Comparison of ENCODE assay signal across 29 cellular contexts in the genomic region with DNA sequence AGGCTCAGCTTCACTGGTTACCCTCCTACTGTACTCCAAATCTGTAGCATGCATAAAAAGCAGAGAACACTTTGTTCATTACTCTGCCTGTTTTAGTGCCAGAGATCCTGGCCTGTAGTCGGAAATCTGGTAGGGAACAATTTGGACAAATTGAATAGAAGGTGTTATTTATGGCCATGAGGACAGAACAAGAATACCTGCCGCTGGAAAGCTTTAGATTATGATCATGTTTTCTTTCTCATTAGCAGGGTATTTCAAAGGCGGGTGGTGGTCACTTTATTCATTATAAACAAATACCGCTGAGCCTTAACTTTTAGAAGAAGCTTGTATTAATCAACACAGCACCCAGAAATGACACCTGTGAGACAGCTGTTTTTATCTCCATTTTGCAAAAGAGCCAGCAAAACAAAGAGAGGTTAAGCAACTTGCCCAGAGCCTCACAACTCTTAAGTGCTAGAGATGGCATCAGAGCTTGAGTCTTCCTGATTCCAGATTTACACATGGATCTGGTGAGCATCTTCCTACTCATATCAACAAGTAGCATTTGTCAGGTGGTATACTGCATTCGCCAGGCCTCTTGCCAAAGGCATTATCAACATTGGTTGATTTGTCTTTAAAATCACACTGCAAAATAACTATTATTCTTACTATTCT.
"Had no signal": no experiment of that assay in that cellular context is flagged by ENCODE, and none has a peak within 500 bp of the region (broad histone marks: within the 10 kb centered on the region; RNA-seq: fewer than 3 reads in every experiment).

No MANE protein-coding gene starts in this region.

- H3K27me3 Mint-ChIP-seq: activated B cell treated with CpG ODN at 0.5 μM for 24 hours; activated CD8-positive, alpha-beta T cell treated with anti-CD3 and anti-CD28 coated beads for 36 hours; central memory CD8-positive, alpha-beta T cell; dendritic cell treated with granulocyte-macrophage colony-stimulating factor and Interleukin-4, amounts not matched to agents 40 ng/mL and 50 ng/mL, for 4 days had no signal

- H3K27ac ChIP-seq: brain microvascular endothelial cell, coronary artery, WERI-Rb-1 had no signal

- H3K27me3 ChIP-seq: brain microvascular endothelial cell, dorsolateral prefrontal cortex had no signal

- ATAC-seq: activated CD4-positive, CD25-positive, alpha-beta regulatory T cell treated with anti-CD3 and anti-CD28 coated beads, Interleukin-2, amount 50 U/mL, for 24 hours; activated CD8-positive, alpha-beta T cell treated with anti-CD3 and anti-CD28 coated beads for 36 hours; activated T-cell treated with anti-CD3 and anti-CD28 coated beads, Interleukin-2, amount 50 U/mL, for 4 hours; activated T-helper 17 cell treated with anti-CD3 and anti-CD28 coated beads, Interleukin-2, amount 50 U/mL, for 72 hours; esophagus mucosa had no signal

- DNase-seq: activated B cell treated with CpG ODN at 0.5 μM for 24 hours; activated CD4-positive, alpha-beta T cell treated with anti-CD3 and anti-CD28 coated beads for 48 hours; activated CD4-positive, alpha-beta T cell treated with anti-CD3 and anti-CD28 coated beads, Interleukin-2, amount 50 U/mL, for 1 hour; activated CD4-positive, alpha-beta T cell treated with anti-CD3 and anti-CD28 coated beads, Interleukin-2, amount 50 U/mL, for 48 hours; activated CD8-positive, alpha-beta memory T cell treated with anti-CD3 and anti-CD28 coated beads for 24 hours; activated CD8-positive, alpha-beta T cell treated with anti-CD3 and anti-CD28 coated beads for 36 hours; activated effector memory CD4-positive, alpha-beta T cell treated with Interleukin-2 at 50 U/mL for 16 hours; activated gamma-delta T cell treated with Interleukin-2 at 50 U/mL for 16 hours; activated naive CD4-positive, alpha-beta T cell treated with anti-CD3 and anti-CD28 coated beads, Interleukin-2, amount 50 U/mL, for 16 hours; activated naive CD4-positive, alpha-beta T cell treated with Interleukin-2 at 50 U/mL for 16 hours; activated T-cell treated with anti-CD3 and anti-CD28 coated beads, Interleukin-2, amount 50 U/mL, for 4 hours; amniotic stem cell; anterior cingulate cortex; brain microvascular endothelial cell; dorsolateral prefrontal cortex; effector memory CD4-positive, alpha-beta T cell; endodermal cell; foreskin fibroblast; head of caudate nucleus; T1000; WERI-Rb-1 had no signal

- H3K9me3 Mint-ChIP-seq: activated B cell treated with CpG ODN at 0.5 μM for 24 hours; activated CD8-positive, alpha-beta T cell treated with anti-CD3 and anti-CD28 coated beads for 36 hours; activated T-cell treated with anti-CD3 and anti-CD28 coated beads, Interleukin-2, amount 50 U/mL, for 4 hours; activated T-helper 17 cell treated with anti-CD3 and anti-CD28 coated beads, Interleukin-2, amount 50 U/mL, for 72 hours; central memory CD8-positive, alpha-beta T cell; dendritic cell treated with granulocyte-macrophage colony-stimulating factor and Interleukin-4, amounts not matched to agents 40 ng/mL and 50 ng/mL, for 4 days; endodermal cell; T-helper 2 cell treated with Interferon-gamma antibody and Interleukin-4, amounts not matched to agents 5 μg/mL and 100 μg/mL, for 36 hours had no signal

- H3K36me3 ChIP-seq: brain microvascular endothelial cell, WERI-Rb-1 had no signal

- H3K4me1 Mint-ChIP-seq: activated B cell treated with CpG ODN at 0.5 μM for 24 hours; activated T-helper 17 cell treated with anti-CD3 and anti-CD28 coated beads, Interleukin-2, amount 50 U/mL, for 72 hours; central memory CD8-positive, alpha-beta T cell had no signal

- H3K36me3 Mint-ChIP-seq: activated naive CD8-positive, alpha-beta T cell had no signal

- H3K4me3 ChIP-seq: coronary artery, dorsolateral prefrontal cortex had no signal

- H3K4me3 Mint-ChIP-seq: activated B cell treated with CpG ODN at 0.5 μM for 24 hours; activated CD8-positive, alpha-beta T cell treated with anti-CD3 and anti-CD28 coated beads for 36 hours; activated naive CD8-positive, alpha-beta T cell; activated T-cell treated with anti-CD3 and anti-CD28 coated beads, Interleukin-2, amount 50 U/mL, for 4 hours; activated T-helper 17 cell treated with anti-CD3 and anti-CD28 coated beads, Interleukin-2, amount 50 U/mL, for 72 hours; central memory CD8-positive, alpha-beta T cell; dendritic cell treated with granulocyte-macrophage colony-stimulating factor and Interleukin-4, amounts not matched to agents 40 ng/mL and 50 ng/mL, for 4 days; endodermal cell; T-helper 2 cell treated with Interferon-gamma antibody and Interleukin-4, amounts not matched to agents 5 μg/mL and 100 μg/mL, for 36 hours had no signal

- H3K27ac Mint-ChIP-seq: activated B cell treated with CpG ODN at 0.5 μM for 24 hours; activated CD8-positive, alpha-beta T cell treated with anti-CD3 and anti-CD28 coated beads for 36 hours; activated naive CD8-positive, alpha-beta T cell; activated T-helper 17 cell treated with anti-CD3 and anti-CD28 coated beads, Interleukin-2, amount 50 U/mL, for 72 hours; dendritic cell treated with granulocyte-macrophage colony-stimulating factor and Interleukin-4, amounts not matched to agents 40 ng/mL and 50 ng/mL, for 4 days; endodermal cell; T-helper 2 cell treated with Interferon-gamma antibody and Interleukin-4, amounts not matched to agents 5 μg/mL and 100 μg/mL, for 36 hours had no signal
